ENCODE assay signal across 22 cellular contexts in the genomic region with DNA sequence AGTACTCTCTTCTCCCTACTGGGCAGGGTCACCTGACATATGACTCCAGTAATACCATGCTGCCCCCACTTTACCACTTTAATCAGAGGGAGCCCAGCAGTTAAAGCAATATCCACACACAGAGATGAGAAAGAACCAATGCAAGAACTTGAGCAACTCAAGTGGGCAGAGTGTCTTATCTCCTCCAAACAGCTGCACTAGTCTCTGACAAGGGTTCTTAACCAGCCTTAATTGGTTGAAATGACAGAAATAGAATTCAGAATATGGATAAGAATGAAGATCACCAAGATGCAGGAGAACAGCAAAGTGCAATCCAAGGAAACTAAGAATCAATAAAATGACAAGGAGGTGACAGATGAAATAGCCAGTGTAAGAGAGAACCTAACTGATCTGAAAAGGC.
"Had no signal": no experiment of that assay in that cellular context is flagged by ENCODE, and none has a peak within 500 bp of the region (broad histone marks: within the 10 kb centered on the region; RNA-seq: fewer than 3 reads in every experiment).

No MANE protein-coding gene starts in this region.

- ATAC-seq: esophagus mucosa; heart right ventricle; left lobe of liver; mucosa of descending colon; natural killer cell; pancreas; right cardiac atrium; stimulated activated memory B cell treated with anti-CD40 and anti-IgM and Interleukin-4, amounts not matched to agents 10 μg/mL and 1 μg/mL and 100 μg/mL, for 72 hours had no signal

- H3K36me3 ChIP-seq: heart right ventricle, neural progenitor cell, pancreas, tibial artery, upper lobe of left lung, uterus had no signal

- H3K27ac Mint-ChIP-seq: natural killer cell; neural progenitor cell; stimulated activated memory B cell treated with anti-CD40 and anti-IgM and Interleukin-4, amounts not matched to agents 10 μg/mL and 1 μg/mL and 100 μg/mL, for 72 hours; stimulated activated naive CD8-positive, alpha-beta T cell treated with anti-CD3 and anti-CD28 coated beads, Interleukin-15, Interleukin-2, amounts not matched to agents 100 ng/mL and 50 ng/mL, for 24 hours had no signal

- H3K9me3 Mint-ChIP-seq: stimulated activated naive CD8-positive, alpha-beta T cell treated with anti-CD3 and anti-CD28 coated beads, Interleukin-15, Interleukin-2, amounts not matched to agents 100 ng/mL and 50 ng/mL, for 24 hours had no signal

- DNase-seq: dorsolateral prefrontal cortex; effector CD8-positive, alpha-beta T cell; heart right ventricle; hypothalamus; mammary epithelial cell; mucosa of descending colon; natural killer cell; nucleus accumbens; right cardiac atrium; stimulated activated CD4-positive, alpha-beta T cell treated with anti-CD3 and anti-CD28 coated beads, Interleukin-2, amount 100 ng/mL, for 48 hours; tibial artery; upper lobe of left lung; uterus had no signal

- H3K4me1 ChIP-seq: heart right ventricle, neural progenitor cell, pancreas, tibial artery, upper lobe of left lung, uterus had no signal

- H3K36me3 Mint-ChIP-seq: stimulated activated memory B cell treated with anti-CD40 and anti-IgM and Interleukin-4, amounts not matched to agents 10 μg/mL and 1 μg/mL and 100 μg/mL, for 72 hours had no signal

- H3K27me3 Mint-ChIP-seq: progenitor cell of endocrine pancreas; stimulated activated memory B cell treated with anti-CD40 and anti-IgM and Interleukin-4, amounts not matched to agents 10 μg/mL and 1 μg/mL and 100 μg/mL, for 72 hours; stimulated activated naive CD8-positive, alpha-beta T cell treated with anti-CD3 and anti-CD28 coated beads, Interleukin-15, Interleukin-2, amounts not matched to agents 100 ng/mL and 50 ng/mL, for 24 hours had no signal

- H3K27ac ChIP-seq: coronary artery, dorsolateral prefrontal cortex, heart right ventricle, neural progenitor cell, pancreas, tibial artery, upper lobe of left lung, uterus had no signal

- H3K27me3 ChIP-seq: dorsolateral prefrontal cortex, heart right ventricle, neural progenitor cell, pancreas, tibial artery, upper lobe of left lung, uterus had no signal

- H3K4me3 Mint-ChIP-seq: natural killer cell; neural progenitor cell; stimulated activated memory B cell treated with anti-CD40 and anti-IgM and Interleukin-4, amounts not matched to agents 10 μg/mL and 1 μg/mL and 100 μg/mL, for 72 hours; stimulated activated naive CD8-positive, alpha-beta T cell treated with anti-CD3 and anti-CD28 coated beads, Interleukin-15, Interleukin-2, amounts not matched to agents 100 ng/mL and 50 ng/mL, for 24 hours had no signal

- H3K4me1 Mint-ChIP-seq: natural killer cell; neural progenitor cell; stimulated activated memory B cell treated with anti-CD40 and anti-IgM and Interleukin-4, amounts not matched to agents 10 μg/mL and 1 μg/mL and 100 μg/mL, for 72 hours had no signal

- H3K4me3 ChIP-seq: coronary artery, dorsolateral prefrontal cortex, heart right ventricle, mucosa of descending colon, neural progenitor cell, pancreas, smooth muscle cell, tibial artery, upper lobe of left lung, uterus had no signal

- H3K9me3 ChIP-seq: mucosa of descending colon, pancreas, tibial artery, upper lobe of left lung, uterus had no signal
